1 cellular context compared by ENCODE assay signal in genomic region chr1:26690576-26691031, GRCh38.
TF ChIP-seq lines count a peak whose summit lies in the region.

No MANE protein-coding gene starts in this region.

TF ChIP-seq in K562, 482 proteins besides CTCF, POLR2A, EP300 and RAD21 (continued from another document and continues in another):
- no peak for TF ChIP-seq TSHZ1 (CRISPR knock-in tag; IDR thresholded peaks at IDR 0.05)
- no peak for TF ChIP-seq U2AF1 (optimal IDR thresholded peaks at IDR 0.05; ENCODE audit: low read depth, low read length)
- TF ChIP-seq HIVEP1 (CRISPR knock-in tag; IDR thresholded peaks at IDR 0.05): no peak
- no peak for TF ChIP-seq ERF (CRISPR knock-in tag; IDR thresholded peaks at IDR 0.05)
- TF ChIP-seq MGA (IDR thresholded peaks at IDR 0.05): no peak
- TF ChIP-seq ZNF551 (CRISPR knock-in tag; IDR thresholded peaks at IDR 0.05): peak; percentile 69; the same call in 1 of the 2 replicates
- no peak for TF ChIP-seq GTF2E2 (tag; IDR thresholded peaks at IDR 0.05)
- peak; percentile 19 for TF ChIP-seq TBP (optimal IDR thresholded peaks at IDR 0.05; ENCODE audit: low read depth, low read length)
- no peak for TF ChIP-seq ZNF140 (CRISPR knock-in tag; IDR thresholded peaks at IDR 0.05)
- no peak for TF ChIP-seq RHOXF2B (CRISPR knock-in tag; conservative IDR thresholded peaks at IDR 0.05)
- 0 out of 4 replicates have a peak, but pooled peaks of 1 of the 2 experiments have one; percentile 23 for TF ChIP-seq SRF (CRISPR knock-in tag; IDR thresholded peaks at IDR 0.05)
- no peak for TF ChIP-seq NFE2L1 (tag; IDR thresholded peaks at IDR 0.05; ENCODE audit: borderline replicate concordance, low read depth)
- TF ChIP-seq ESRRA (IDR thresholded peaks at IDR 0.05; ENCODE audit: borderline replicate concordance, low read depth): no peak
- no peak for TF ChIP-seq ZNF263 (CRISPR knock-in tag; IDR thresholded peaks at IDR 0.05; ENCODE audit: borderline replicate concordance)
- TF ChIP-seq NCOA1 (IDR thresholded peaks at IDR 0.05; ENCODE audit: low read depth): no peak
- peak; percentile 34; the same call in 1 of the 2 replicates for TF ChIP-seq ZBTB17 (CRISPR knock-in tag; IDR thresholded peaks at IDR 0.05)
- TF ChIP-seq SPI1 (IDR thresholded peaks at IDR 0.05; ENCODE audit: borderline replicate concordance, low read depth, low read length): peak; percentile 26; the same call in 1 of the 2 replicates
- TF ChIP-seq ELK1 (CRISPR knock-in tag; IDR thresholded peaks at IDR 0.05): no peak
- 0 out of 2 replicates have a peak, but pooled peaks have one; percentile 5 for TF ChIP-seq ARID1B (IDR thresholded peaks at IDR 0.05)
- TF ChIP-seq ILK (tag; IDR thresholded peaks at IDR 0.05; ENCODE audit: borderline replicate concordance, low read depth): no peak
- peak in 1 of 3 experiments; percentile 57 for TF ChIP-seq YY1 (IDR thresholded peaks at IDR 0.05; ENCODE audit: borderline replicate concordance in 1 of 3, control insufficient read depth in 1 of 3, extremely low read depth in 1 of 3, insufficient read depth in 3 of 3, insufficient read length in 1 of 3, insufficient replicate concordance in 2 of 3, low read depth in 1 of 3, low read length in 2 of 3)
- TF ChIP-seq NEUROD1 (IDR thresholded peaks at IDR 0.05; ENCODE audit: borderline replicate concordance, low read depth, low read length, partially characterized antibody): peak; percentile 57
- TF ChIP-seq TOE1 (IDR thresholded peaks at IDR 0.05; ENCODE audit: borderline replicate concordance): 0 out of 2 replicates have a peak, but pooled peaks have one; percentile 28
- TF ChIP-seq TOE1 (CRISPR knock-in tag; IDR thresholded peaks at IDR 0.05; ENCODE audit: borderline replicate concordance, low read depth): no peak
- no peak for TF ChIP-seq NR1H2 (CRISPR knock-in tag; IDR thresholded peaks at IDR 0.05)
- TF ChIP-seq HDAC2 (IDR thresholded peaks at IDR 0.05): 0 out of 2 replicates have a peak, but pooled peaks have one; percentile 1
- peak; percentile 24; the same call in 1 of the 2 replicates for TF ChIP-seq PTRF (tag; IDR thresholded peaks at IDR 0.05)
- no peak for TF ChIP-seq ZNF449 (CRISPR knock-in tag; IDR thresholded peaks at IDR 0.05)
- TF ChIP-seq GTF2B (IDR thresholded peaks at IDR 0.05; ENCODE audit: extremely low read depth, insufficient read length): no peak
- peak; percentile 68; the same call in 1 of the 2 replicates for TF ChIP-seq CUX1 (CRISPR knock-in tag; IDR thresholded peaks at IDR 0.05)
- 0 out of 2 replicates have a peak, but pooled peaks have one; percentile 16 for TF ChIP-seq SMARCC2 (IDR thresholded peaks at IDR 0.05; ENCODE audit: low read depth)
- no peak for TF ChIP-seq ZNF23 (CRISPR knock-in tag; IDR thresholded peaks at IDR 0.05)
- no peak for TF ChIP-seq ID3 (CRISPR knock-in tag; IDR thresholded peaks at IDR 0.05)
- TF ChIP-seq ID3 (tag; IDR thresholded peaks at IDR 0.05): no peak
